8 cellular contexts compared by ENCODE assay signal in the genomic region with DNA sequence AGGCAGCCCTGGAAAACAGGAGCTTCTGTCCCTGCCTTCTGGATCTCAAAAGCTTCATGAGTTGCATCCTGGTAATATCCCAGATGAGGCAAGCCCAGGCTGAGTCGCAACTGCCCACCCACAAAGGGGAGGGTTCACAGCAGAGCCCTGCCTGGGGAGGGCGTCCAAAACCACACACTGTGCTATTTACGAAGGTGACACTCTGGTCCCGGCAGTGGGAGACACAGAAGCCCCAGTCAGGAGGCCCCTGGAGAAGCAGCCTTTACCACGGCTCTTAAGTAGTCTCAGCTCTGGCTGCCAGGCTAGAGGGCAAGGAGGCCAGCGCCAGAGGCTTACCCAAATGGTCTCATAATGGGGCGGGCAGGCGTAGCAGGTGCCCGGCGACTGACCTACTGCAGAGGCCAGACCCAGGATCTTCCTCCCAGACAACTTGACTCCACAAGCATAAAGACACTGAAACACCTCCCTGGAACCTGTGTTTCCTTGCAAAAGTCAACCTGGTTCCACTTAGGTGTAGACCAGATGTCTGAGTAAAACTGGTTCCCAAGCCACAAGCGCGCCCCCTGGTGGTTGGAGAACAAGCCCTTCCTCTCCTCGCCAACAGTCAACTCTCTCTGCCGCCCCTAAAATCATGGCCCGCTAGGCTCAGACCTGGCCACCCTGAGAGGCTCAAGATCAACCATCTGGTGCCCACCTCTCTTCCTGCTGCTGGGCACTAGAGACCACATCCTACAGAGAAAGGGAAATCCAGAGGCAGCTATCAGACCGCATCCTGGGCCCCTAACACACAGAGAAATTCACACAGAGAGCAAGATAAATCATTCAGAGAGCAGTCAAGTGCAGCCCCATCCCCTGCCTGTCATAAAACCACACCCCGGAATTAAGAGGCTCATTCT. TPM values are rescaled to one million over a fixed set of nuclear protein-coding genes. Genes with fewer than 3 reads are reported as not detected.
DNase-seq lines count a peak whose midpoint lies in the region; ATAC-seq and TF ChIP-seq lines count a peak whose summit lies in the region.

No MANE protein-coding gene starts in this region.

- peak; percentile 55 for ATAC-seq in GM19023 (IDR thresholded peaks at IDR 0.05; ENCODE audit: unreplicated experiment)

- DNase-seq in Ammon's horn (ENCODE audit: low spot score) (peak; percentile 82), NCI-H2029 (lab: John Stamatoyannopoulos, UW) (peak; percentile 31), dorsolateral prefrontal cortex (peak in 9 of 10 donors; percentile 57 to 86 (median 79)), medulla oblongata (ENCODE audit: extremely low spot score) (peak; percentile 89), OCI-M2 (lab: John Stamatoyannopoulos, UW; ENCODE audit: unreplicated experiment) (no peak)
- peak; percentile 96 for DNase-seq in activated CD4-positive, alpha-beta T cell treated with anti-CD3 and anti-CD28 coated beads, Interleukin-2, amount 50 U/mL, for 1 hour
- peak; percentile 75 for DNase-seq in stimulated activated CD8-positive, alpha-beta memory T cell treated with anti-CD3 and anti-CD28 coated beads, Interleukin-12 subunit alpha, Interleukin-12 subunit beta, amount 100 ng/mL, for 24 hours (ENCODE audit: extremely low read depth)

- intact Hi-C loops in dorsolateral prefrontal cortex (cut with DNase I): loop anchor here (5.0 to 10.0 kb wide), 4 partner anchors 99 to 264 kb away; no protein-coding TSS in a partner anchor

- no peaks in the 10 kb centered on the region for H3K27me3 ChIP-seq in dorsolateral prefrontal cortex

- TF ChIP-seq CTCF in dorsolateral prefrontal cortex (IDR thresholded peaks at IDR 0.05 in 54 of 56, conservative IDR thresholded peaks at IDR 0.05 in 2 of 56; ENCODE audit: low read depth in 1 of 56, partially characterized antibody in 56 of 56): peak; percentile 62 to 94 (median 85)

- peak overlapping the region in 10 of 59 donors; percentile 4 to 92 (median 78) for H3K4me3 ChIP-seq in dorsolateral prefrontal cortex

- H3K27ac ChIP-seq in dorsolateral prefrontal cortex: peak overlapping the region in 30 of 59 donors; percentile 3 to 94 (median 56)

RNA-seq across cellular contexts. Expression of a gene that starts 5.2 kb away (rescaled TPM):
- 10 to 100 TPM; 15.2 to 39.9 (median 25.9) TPM for total RNA-seq in dorsolateral prefrontal cortex
